In genomic region chr5:60473654-60474053, GRCh38 we compare ENCODE assay signal across 1 cellular context.
TF ChIP-seq lines count a peak whose summit lies in the region.

No MANE protein-coding gene starts in this region.

TF ChIP-seq in HepG2, 621 proteins besides CTCF, POLR2A, EP300 and RAD21 (continued from another document and continues in another):
- TF ChIP-seq RERE (CRISPR knock-in tag; IDR thresholded peaks at IDR 0.05; ENCODE audit: low read depth) (0 out of 2 replicates have a peak, but pooled peaks have one; percentile 40), PAXIP1 (CRISPR knock-in tag; conservative IDR thresholded peaks at IDR 0.05) (peak; percentile 63; the same call in 1 of the 2 replicates), ZFYVE20 (CRISPR knock-in tag; IDR thresholded peaks at IDR 0.05; ENCODE audit: borderline replicate concordance, low read depth) (no peak), MED1 (CRISPR knock-in tag; IDR thresholded peaks at IDR 0.05) (peak; percentile 91), ISX (CRISPR knock-in tag; conservative IDR thresholded peaks at IDR 0.05) (no peak), ZBTB34 (CRISPR knock-in tag; IDR thresholded peaks at IDR 0.05) (peak; percentile 85; the same call in 1 of the 2 replicates), MBD4 (IDR thresholded peaks at IDR 0.05; ENCODE audit: borderline replicate concordance, low read length) (no peak), SP140L (CRISPR knock-in tag; IDR thresholded peaks at IDR 0.05; ENCODE audit: borderline replicate concordance) (no peak), MED13 (CRISPR knock-in tag; IDR thresholded peaks at IDR 0.05) (peak; percentile 54; the same call in 1 of the 2 replicates), ZNF556 (CRISPR knock-in tag; IDR thresholded peaks at IDR 0.05; ENCODE audit: borderline replicate concordance) (no peak), ZNF383 (CRISPR knock-in tag; IDR thresholded peaks at IDR 0.05; ENCODE audit: borderline replicate concordance) (no peak), ZNF362 (CRISPR knock-in tag; IDR thresholded peaks at IDR 0.05; ENCODE audit: borderline replicate concordance) (peak; percentile 74), ZNF343 (CRISPR knock-in tag; IDR thresholded peaks at IDR 0.05) (no peak), ZNF567 (CRISPR knock-in tag; IDR thresholded peaks at IDR 0.05; ENCODE audit: borderline replicate concordance) (no peak), RORA (CRISPR knock-in tag; IDR thresholded peaks at IDR 0.05) (no peak), RBAK (CRISPR knock-in tag; IDR thresholded peaks at IDR 0.05) (no peak), WIZ (CRISPR knock-in tag; IDR thresholded peaks at IDR 0.05) (peak; percentile 92), MAFG (CRISPR knock-in tag; IDR thresholded peaks at IDR 0.05) (no peak), KAT7 (CRISPR knock-in tag; IDR thresholded peaks at IDR 0.05; ENCODE audit: borderline replicate concordance) (no peak), PCBP2 (optimal IDR thresholded peaks at IDR 0.05; ENCODE audit: low read depth, low read length, poor library complexity, severe bottlenecking) (no peak), HNF1B (CRISPR knock-in tag; IDR thresholded peaks at IDR 0.05) (no peak), PRPF4 (IDR thresholded peaks at IDR 0.05; ENCODE audit: low read depth, low read length, poor library complexity, severe bottlenecking) (no peak), DDIT3 (CRISPR knock-in tag; IDR thresholded peaks at IDR 0.05) (no peak), ZNF441 (CRISPR knock-in tag; IDR thresholded peaks at IDR 0.05; ENCODE audit: borderline replicate concordance) (no peak), CENPX (CRISPR knock-in tag; IDR thresholded peaks at IDR 0.05) (no peak), ELK4 (CRISPR knock-in tag; IDR thresholded peaks at IDR 0.05; ENCODE audit: borderline replicate concordance) (no peak), PHF5A (CRISPR knock-in tag; IDR thresholded peaks at IDR 0.05; ENCODE audit: low read depth, unreplicated experiment) (no peak), PBX2 (CRISPR knock-in tag; IDR thresholded peaks at IDR 0.05) (no peak), DNMT3B (CRISPR knock-in tag; conservative IDR thresholded peaks at IDR 0.05) (no peak), PRMT3 (CRISPR knock-in tag; IDR thresholded peaks at IDR 0.05; ENCODE audit: borderline replicate concordance, low read depth) (no peak), ZNF558 (CRISPR knock-in tag; IDR thresholded peaks at IDR 0.05; ENCODE audit: borderline replicate concordance) (no peak), TRIM24 (CRISPR knock-in tag; IDR thresholded peaks at IDR 0.05) (no peak), EZH2 (conservative IDR thresholded peaks at IDR 0.05; ENCODE audit: low read depth, low read length) (no peak), KDM1A (CRISPR knock-in tag; IDR thresholded peaks at IDR 0.05) (no peak), UBTF (CRISPR knock-in tag; IDR thresholded peaks at IDR 0.05) (no peak), SALL1 (CRISPR knock-in tag; IDR thresholded peaks at IDR 0.05) (no peak), NRL (CRISPR knock-in tag; IDR thresholded peaks at IDR 0.05; ENCODE audit: borderline replicate concordance) (no peak), TGIF2 (CRISPR knock-in tag; IDR thresholded peaks at IDR 0.05) (no peak), MXD1 (CRISPR knock-in tag; IDR thresholded peaks at IDR 0.05) (no peak), ZNF253 (CRISPR knock-in tag; IDR thresholded peaks at IDR 0.05; ENCODE audit: borderline replicate concordance) (no peak), BRCA1 (CRISPR knock-in tag; IDR thresholded peaks at IDR 0.05) (no peak), MTF2 (CRISPR knock-in tag; IDR thresholded peaks at IDR 0.05; ENCODE audit: borderline replicate concordance) (no peak), NFE2L2 (IDR thresholded peaks at IDR 0.05; ENCODE audit: low read length) (no peak), ZNF639 (CRISPR knock-in tag; conservative IDR thresholded peaks at IDR 0.05) (no peak), ZBTB42 (CRISPR knock-in tag; IDR thresholded peaks at IDR 0.05) (no peak)
